Comparison of ENCODE assay signal across 1 cellular context in genomic region chr6:10588562-10589428, GRCh38.
TF ChIP-seq lines count a peak whose summit lies in the region.

No MANE protein-coding gene starts in this region.

TF ChIP-seq in H1, 55 proteins besides CTCF, POLR2A, EP300 and RAD21:
- TF ChIP-seq SP2 (IDR thresholded peaks at IDR 0.05; ENCODE audit: low read length) (no peak), HDAC6 (IDR thresholded peaks at IDR 0.05; ENCODE audit: low read depth, low read length) (peak; percentile 20)
